8 cellular contexts compared by ENCODE assay signal in genomic region chr5:145117285-145117684, GRCh38.
"Had no signal": no experiment of that assay in that cellular context is flagged by ENCODE, and none has a peak within 500 bp of the region (broad histone marks: within the 10 kb centered on the region; RNA-seq: fewer than 3 reads in every experiment).

No MANE protein-coding gene starts in this region.

- H3K36me3 ChIP-seq: HAP-1 had no signal

- H2AFZ ChIP-seq: GM23248, GM23338 had no signal

- H3K9me3 Mint-ChIP-seq: GM23338, H9 had no signal

- H3K9ac ChIP-seq: GM23248 had no signal

- H3K9me3 ChIP-seq: HAP-1 had no signal

- H3K4me1 ChIP-seq: HAP-1 had no signal

- H3K27ac ChIP-seq: GM23248 had no signal

- H3K4me3 Mint-ChIP-seq: GM23338, H9 had no signal

- ATAC-seq: GM23338, HCT116 had no signal

- H3K27ac Mint-ChIP-seq: GM23338, H9 had no signal

- H3K4me3 ChIP-seq: GM23248, GM23338, HAP-1 had no signal

- DNase-seq: GM23248, GOT3, H7, H9, HCEC 1CT had no signal

- H3K4me2 ChIP-seq: GM23338 had no signal
